ENCODE assay signal across 8 cellular contexts in genomic region chr19:54448037-54448773, GRCh38. TPM values are rescaled to one million over a fixed set of nuclear protein-coding genes. Genes with fewer than 3 reads are reported as not detected.
DNase-seq lines count a peak whose midpoint lies in the region; ATAC-seq and TF ChIP-seq lines count a peak whose summit lies in the region.

No MANE protein-coding gene starts in this region.

- H3K9ac ChIP-seq in muscle layer of colon (ENCODE audit: low read length) = peak overlapping the region; percentile 89

- WGBS in esophagus squamous epithelium, 2 donors = 1% methylated on average over 29 of the region's 34 CpGs
- WGBS in testis, 2 donors = 0 to 1% methylated on average over 31 to 34 of the region's 34 CpGs

- H3K9me3 ChIP-seq in esophagus squamous epithelium (no peaks in the 10 kb centered on the region), muscle layer of colon (ENCODE audit: low read length) (no peaks in the 10 kb centered on the region), testis (no peaks in the 10 kb centered on the region)

- H3K36me3 ChIP-seq in esophagus squamous epithelium = peaks cover 12 to 60% (median 14%) of the 10 kb centered on the region in 3 donors
- peaks cover 26% of the 10 kb centered on the region for H3K36me3 ChIP-seq in muscle layer of colon (ENCODE audit: insufficient read depth, low read length)
- H3K36me3 ChIP-seq in testis (ENCODE audit: low read depth, missing control alignments) = no peaks in the 10 kb centered on the region

- H3K4me3 ChIP-seq in esophagus squamous epithelium = peak overlapping the region; percentile 77 to 94 (median 88)
- peak overlapping the region; percentile 84 to 85 for H3K4me3 ChIP-seq in muscle layer of colon (ENCODE audit: low read depth in 1 of 2, low read length in 2 of 2)
- peak overlapping the region; percentile 80 to 89 for H3K4me3 ChIP-seq in testis

- H3K4me1 ChIP-seq in esophagus squamous epithelium (peaks cover 26 to 55% (median 39%) of the 10 kb centered on the region in 3 donors), muscle layer of colon (ENCODE audit: insufficient read depth, low read length) (peaks cover 35% of the 10 kb centered on the region), testis (peaks cover 17% of the 10 kb centered on the region)

- peak; percentile 6 for ATAC-seq in GM19023 (IDR thresholded peaks at IDR 0.05; ENCODE audit: unreplicated experiment)

- DNase-seq in AG08395 (ENCODE audit: low spot score) (peak; percentile 67), NCI-H1930 (lab: John Stamatoyannopoulos, UW) (peak; percentile 47 to 69), esophagus squamous epithelium (lab: John Stamatoyannopoulos, UW) (no peak), testis (peak; percentile 81), GM10248 (ENCODE audit: extremely low spot score) (no peak)
- peak; percentile 77 for DNase-seq in activated CD8-positive, alpha-beta memory T cell treated with anti-CD3 and anti-CD28 coated beads, Interleukin-2, amount 50 U/mL, for 48 hours

- intact Hi-C loops in esophagus squamous epithelium (cut with DNase I) (no loop called here), testis (cut with DNase I; ENCODE audit: low total_unique reads) (no loop called here)

- H3K27ac ChIP-seq in esophagus squamous epithelium = peak overlapping the region; percentile 96 to 99 (median 98)
- peak overlapping the region; percentile 99 for H3K27ac ChIP-seq in muscle layer of colon (ENCODE audit: low read depth, low read length)
- peak overlapping the region; percentile 92 to 93 for H3K27ac ChIP-seq in testis

- no peaks in the 10 kb centered on the region for H3K27me3 ChIP-seq in esophagus squamous epithelium
- no peaks in the 10 kb centered on the region for H3K27me3 ChIP-seq in muscle layer of colon (ENCODE audit: control insufficient read depth in 1 of 2, insufficient read depth in 2 of 2, low read length in 2 of 2)
- H3K27me3 ChIP-seq in testis = no peaks in the 10 kb centered on the region

- peak in 2 of 6 experiments; percentile 7 to 9 for TF ChIP-seq CTCF in esophagus squamous epithelium (IDR thresholded peaks at IDR 0.05)
- no peak for TF ChIP-seq CTCF in testis (IDR thresholded peaks at IDR 0.05)
- no peak for TF ChIP-seq CTCF in GM10248 (IDR thresholded peaks at IDR 0.05; ENCODE audit: control extremely low read depth, extremely low read depth, low read depth, missing control alignments)

- CTCF ChIA-PET in GM10248 (lab: Yijun Ruan, JAX) = interaction anchor here (0.8 to 1.9 kb wide), 3 partner anchors 9 to 16 kb away, joined by 3 to 9 read pairs (median 3); partner anchors contain the start of gene LENG9

- POLR2A ChIA-PET in GM10248 (lab: Yijun Ruan, JAX) = interaction anchor here (0.7 to 2.1 kb wide), 6 partner anchors 8 to 311 kb away, joined by 3 to 20 read pairs (median 4); partner anchors contain the start of genes CNOT3 and LENG9

- TF ChIP-seq POLR2A in esophagus squamous epithelium (IDR thresholded peaks at IDR 0.05) (no peak), testis (IDR thresholded peaks at IDR 0.05) (no peak)

RNA-seq across cellular contexts. Expression of gene LENG8, which starts 0.8 kb away (rescaled TPM):
- total RNA-seq in esophagus squamous epithelium (10 to 100 TPM; 22.9 to 95.2 (median 49.6) TPM), testis (100 to 1,000 TPM; 313 to 507 TPM)
- 167 TPM for polyA plus RNA-seq in testis (ENCODE audit: insufficient read depth, low read depth, low replicate concordance)

RNA-seq across cellular contexts. Expression of gene LENG9, which starts 15.4 kb away (rescaled TPM):
- total RNA-seq in esophagus squamous epithelium = 10 to 100 TPM in 2 of 4 donors, 1 to 10 TPM in 2; 8.1 to 13.1 (median 10.1) TPM
- 1 to 10 TPM; 5.6 to 5.8 TPM for total RNA-seq in testis
- polyA plus RNA-seq in testis (ENCODE audit: insufficient read depth, low read depth, low replicate concordance) = 1.9 TPM

RNA-seq across cellular contexts. Expression of gene CDC42EP5, which starts 24.9 kb away (rescaled TPM):
- total RNA-seq in esophagus squamous epithelium (10 to 100 TPM in 2 of 4 donors, 1 to 10 TPM in 2; 6.0 to 39.4 (median 9.8) TPM), testis (10 to 100 TPM; 10.2 to 11.9 TPM)
- 7.8 TPM for polyA plus RNA-seq in testis (ENCODE audit: insufficient read depth, low read depth, low replicate concordance)

RNA-seq across cellular contexts. Expression of gene TTYH1, which starts 32.9 kb away (rescaled TPM):
- total RNA-seq in esophagus squamous epithelium (1 to 10 TPM in 2 of 4 donors, under 1 TPM in 1, not detected in 1; 0.44 to 4.4 (median 2.0) TPM), testis (100 to 1,000 TPM; 226 to 248 TPM)
- polyA plus RNA-seq in testis (ENCODE audit: insufficient read depth, low read depth, low replicate concordance) = 126 TPM

RNA-seq across cellular contexts. Expression of gene LAIR2, which starts 54.4 kb away (rescaled TPM):
- total RNA-seq in esophagus squamous epithelium (not detected), testis (not detected)
- polyA plus RNA-seq in testis (ENCODE audit: insufficient read depth, low read depth, low replicate concordance) = 0.65 TPM

Comparison
In these comparisons a context has a peak if more than half of its experiments do, and no peak if none do; other contexts are left out.
1. DNase-seq: peak in AG08395 (single experiment), NCI-H1930 (2 of 2), activated CD8-positive, alpha-beta memory T cell treated with anti-CD3 and anti-CD28 coated beads, Interleukin-2, amount 50 U/mL, for 48 hours (single experiment) and testis (single experiment); none in esophagus squamous epithelium (single experiment) and GM10248 (single experiment).
2. Peak in every context shown above with its lines, with median percentiles within 50 percentile points of each other: H3K27ac ChIP-seq and H3K4me3 ChIP-seq.